Comparison of ENCODE assay signal across 11 cellular contexts in the genomic region with DNA sequence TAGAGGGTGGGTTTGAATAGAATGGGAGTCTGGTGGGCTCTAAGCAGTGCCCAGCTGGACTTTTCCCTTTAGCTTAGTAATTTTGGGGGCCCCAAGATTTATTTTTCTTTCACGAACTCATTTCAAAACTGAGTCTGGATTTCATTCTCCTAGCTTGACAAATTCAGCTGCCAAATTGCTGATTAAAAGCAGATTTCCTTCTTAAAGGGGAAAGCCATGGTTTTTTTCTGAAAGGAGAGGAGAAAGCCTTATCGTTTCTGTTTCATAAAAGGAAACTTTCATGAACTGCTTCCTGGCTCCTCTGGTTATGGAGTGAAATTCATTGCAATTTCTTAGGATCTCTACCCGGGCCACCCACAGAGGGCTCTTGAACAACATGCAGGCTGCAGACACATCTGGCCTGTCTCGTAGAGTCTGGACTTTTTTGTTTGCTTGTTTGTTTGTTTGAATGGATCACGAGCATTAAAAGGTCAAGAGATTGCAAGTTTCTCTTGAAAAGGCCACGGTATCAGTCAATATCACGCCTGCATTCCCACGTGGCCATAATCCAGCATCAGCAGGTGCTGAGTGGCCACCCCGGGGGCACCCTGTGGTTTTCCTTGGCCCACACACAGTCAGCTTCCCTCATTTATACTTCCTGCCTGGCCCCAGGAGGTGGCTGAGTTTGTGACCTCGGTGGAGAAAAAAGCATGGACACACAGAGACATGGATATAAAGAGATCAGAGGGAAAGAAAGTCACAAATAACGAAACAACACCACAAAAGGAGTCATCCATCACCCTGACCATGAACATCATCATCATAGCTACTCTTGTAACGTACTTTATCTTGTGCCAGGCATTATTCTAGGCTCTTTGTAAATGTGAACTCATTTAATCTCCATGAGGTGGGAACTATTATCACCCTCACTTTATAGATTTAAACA. TPM values are rescaled to one million over a fixed set of nuclear protein-coding genes. Genes with fewer than 3 reads are reported as not detected.
DNase-seq lines count a peak whose midpoint lies in the region; ATAC-seq lines count a peak whose summit lies in the region.
"Had no signal": no experiment of that assay in that cellular context is flagged by ENCODE, and none has a peak within 500 bp of the region (broad histone marks: within the 10 kb centered on the region; RNA-seq: fewer than 3 reads in every experiment).

No MANE protein-coding gene starts in this region.

- H3K27me3 ChIP-seq in iPS-18a (ENCODE audit: control insufficient read depth, insufficient read depth, low read length): peaks cover 17% of the 10 kb centered on the region

- peak; percentile 68 for DNase-seq in COLO668 (lab: John Stamatoyannopoulos, UW; ENCODE audit: unreplicated experiment)
- DNase-seq in RPMI7951 (ENCODE audit: low read depth): peak; percentile 57
- no peak for DNase-seq in NCI-H1105 (lab: John Stamatoyannopoulos, UW)
- DNase-seq: SIG-M5 had no signal

- peak; percentile 32 for ATAC-seq in GM21447 (IDR thresholded peaks at IDR 0.05; ENCODE audit: unreplicated experiment)
- no peak for ATAC-seq in GM21515 (IDR thresholded peaks at IDR 0.05; ENCODE audit: unreplicated experiment)
- no peak for ATAC-seq in GM21390 (IDR thresholded peaks at IDR 0.05; ENCODE audit: unreplicated experiment)
- ATAC-seq in GM19463 (IDR thresholded peaks at IDR 0.05; ENCODE audit: unreplicated experiment): no peak

- no peaks in the 10 kb centered on the region for H3K36me3 ChIP-seq in iPS-18a (ENCODE audit: control insufficient read depth, low read depth, low read length)
- H3K36me3 ChIP-seq: spleen had no signal

- H3K9me3 ChIP-seq in iPS-18a (ENCODE audit: control insufficient read depth, low read depth, low read length): no peaks in the 10 kb centered on the region
- H3K9me3 ChIP-seq: spleen had no signal

- peak overlapping the region; percentile 47 for H3K4me3 ChIP-seq in iPS-18a (ENCODE audit: low read length)
- H3K4me3 ChIP-seq: spleen had no signal

- peaks cover 10% of the 10 kb centered on the region for H3K4me1 ChIP-seq in iPS-18a (ENCODE audit: control insufficient read depth, low read depth, low read length)

- no peak overlapping the region for H3K9ac ChIP-seq in iPS-18a (ENCODE audit: low read length)

- no peak overlapping the region for H3K27ac ChIP-seq in iPS-18a (ENCODE audit: low read length)
- H3K27ac ChIP-seq: spleen had no signal

RNA-seq across cellular contexts. Expression of gene KLK4, which starts 10.5 kb away (rescaled TPM):
- not detected in 2 replicates for total RNA-seq in RPMI7951 (2014; rRNA removed; shearing (Covaris generic))
- total RNA-seq: spleen had no signal

RNA-seq across cellular contexts. Expression of gene KLK5, which starts 31.2 kb away (rescaled TPM):
- total RNA-seq in RPMI7951 (2014; rRNA removed; shearing (Covaris generic)): not detected in 2 replicates
- total RNA-seq: mononuclear cell had no signal

RNA-seq across cellular contexts. Expression of gene KLK6, which starts 47.7 kb away (rescaled TPM):
- not detected in 2 replicates for total RNA-seq in RPMI7951 (2014; rRNA removed; shearing (Covaris generic))
- total RNA-seq: mononuclear cell had no signal

RNA-seq across cellular contexts. Expression of gene KLK2, which starts 48.4 kb away (rescaled TPM):
- not detected in 2 replicates for total RNA-seq in RPMI7951 (2014; rRNA removed; shearing (Covaris generic))
